20 cellular contexts compared by ENCODE assay signal in genomic region chr16:74973304-74973703, GRCh38.
"Had no signal": no experiment of that assay in that cellular context is flagged by ENCODE, and none has a peak within 500 bp of the region (broad histone marks: within the 10 kb centered on the region; RNA-seq: fewer than 3 reads in every experiment).

No MANE protein-coding gene starts in this region.

- H3K9me3 ChIP-seq: SK-N-SH had no signal

- DNase-seq: IMR-90, Kasumi-1, MM.1S, NCI-H1092 treated with DMSO at 0.1 percent for 48 hours, NCI-H1436, NCI-H187, NCI-H2029, NCI-H2081 treated with DMSO at 0.1 percent for 48 hours, NCI-H2171, NCI-H226, NCI-H446, NCI-H510A, NCI-H524 treated with DMSO at 0.1 percent for 48 hours, NCI-H69, NCI-H774, SHP77, SK-N-SH, SW 1271 had no signal

- H3K27ac ChIP-seq: KMS-11, RWPE1 had no signal
